In the genomic region with DNA sequence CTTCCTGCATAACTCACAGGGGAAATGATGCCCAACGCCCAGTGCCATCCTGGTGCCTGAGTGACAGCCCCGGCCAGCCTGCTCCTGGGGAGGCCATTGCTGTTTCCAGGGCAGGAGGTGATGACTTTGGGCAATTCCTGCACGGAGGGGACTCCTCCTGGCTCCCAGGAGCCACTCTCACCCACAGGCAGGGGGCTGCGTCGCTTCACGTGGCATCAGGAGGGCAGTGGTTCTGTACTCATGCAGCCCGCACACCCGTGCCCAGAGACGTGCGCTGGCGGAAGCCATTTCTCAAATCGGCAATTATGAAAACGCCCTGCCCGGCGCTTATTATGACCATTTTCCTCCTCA, we compare ENCODE assay signal across 1 cellular context.
TF ChIP-seq lines count a peak whose summit lies in the region.

No MANE protein-coding gene starts in this region.

TF ChIP-seq in WTC11, 78 proteins besides CTCF, POLR2A, EP300 and RAD21 (continued from another document):
- TF ChIP-seq, protein P1, sequence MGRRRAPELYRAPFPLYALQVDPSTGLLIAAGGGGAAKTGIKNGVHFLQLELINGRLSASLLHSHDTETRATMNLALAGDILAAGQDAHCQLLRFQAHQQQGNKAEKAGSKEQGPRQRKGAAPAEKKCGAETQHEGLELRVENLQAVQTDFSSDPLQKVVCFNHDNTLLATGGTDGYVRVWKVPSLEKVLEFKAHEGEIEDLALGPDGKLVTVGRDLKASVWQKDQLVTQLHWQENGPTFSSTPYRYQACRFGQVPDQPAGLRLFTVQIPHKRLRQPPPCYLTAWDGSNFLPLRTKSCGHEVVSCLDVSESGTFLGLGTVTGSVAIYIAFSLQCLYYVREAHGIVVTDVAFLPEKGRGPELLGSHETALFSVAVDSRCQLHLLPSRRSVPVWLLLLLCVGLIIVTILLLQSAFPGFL (CRISPR knock-in tag; IDR thresholded peaks at IDR 0.05; ENCODE audit: borderline replicate concordance) = no peak
- TF ChIP-seq HMGA2 (CRISPR knock-in tag; IDR thresholded peaks at IDR 0.05) = no peak
TF ChIP-seq in WTC11: peak in this region for 0.
